ENCODE assay signal across 7 cellular contexts in genomic region chr3:52022323-52023100, GRCh38. TPM values are rescaled to one million over a fixed set of nuclear protein-coding genes. Genes with fewer than 3 reads are reported as not detected.
DNase-seq lines count a peak whose midpoint lies in the region; ATAC-seq and TF ChIP-seq lines count a peak whose summit lies in the region.
"Had no signal": no experiment of that assay in that cellular context is flagged by ENCODE, and none has a peak within 500 bp of the region (broad histone marks: within the 10 kb centered on the region; RNA-seq: fewer than 3 reads in every experiment).

No MANE protein-coding gene starts in this region.

- H3K27me3 Mint-ChIP-seq in activated B cell treated with CpG ODN at 0.5 μM for 24 hours: no peaks in the 10 kb centered on the region
- no peaks in the 10 kb centered on the region for H3K27me3 Mint-ChIP-seq in activated T-cell treated with anti-CD3 and anti-CD28 coated beads, Interleukin-2, amount 50 U/mL, for 24 hours

- H3K9me3 Mint-ChIP-seq in activated B cell treated with CpG ODN at 0.5 μM for 24 hours: no peaks in the 10 kb centered on the region
- no peaks in the 10 kb centered on the region for H3K9me3 Mint-ChIP-seq in activated T-cell treated with anti-CD3 and anti-CD28 coated beads, Interleukin-2, amount 50 U/mL, for 24 hours
- H3K9me3 Mint-ChIP-seq: immature natural killer cell had no signal

- H3K4me3 Mint-ChIP-seq in activated B cell treated with CpG ODN at 0.5 μM for 24 hours: no peak overlapping the region
- no peak overlapping the region for H3K4me3 Mint-ChIP-seq in activated T-cell treated with anti-CD3 and anti-CD28 coated beads, Interleukin-2, amount 50 U/mL, for 24 hours
- H3K4me3 Mint-ChIP-seq: immature natural killer cell had no signal

- POLR2A ChIA-PET in activated B cell treated with CpG ODN at 0.5 μM for 24 hours (lab: Charles Lee): no interaction called here

- CTCF ChIA-PET in activated B cell treated with CpG ODN at 0.5 μM for 24 hours (lab: Charles Lee): no interaction called here

- DNase-seq in EH (ENCODE audit: low read depth) (peak; percentile 75), activated B cell treated with CpG ODN at 0.5 μM for 24 hours (no peak), middle frontal gyrus (ENCODE audit: extremely low spot score, low spot score) (peak; percentile 37), sciatic nerve (ENCODE audit: low spot score) (no peak), mesenteric fat pad (ENCODE audit: low spot score) (no peak)
- DNase-seq in activated T-cell treated with anti-CD3 and anti-CD28 coated beads, Interleukin-2, amount 50 U/mL, for 24 hours: no peak
- DNase-seq: immature natural killer cell had no signal

- ATAC-seq in activated B cell treated with CpG ODN at 0.5 μM for 24 hours (ENCODE audit: low read depth): no peak
- ATAC-seq in sciatic nerve: no peak

- intact Hi-C loops in activated B cell treated with CpG ODN at 0.5 μM for 24 hours (cut with micrococcal nuclease): no loop called here
- intact Hi-C loops in sciatic nerve (cut with DNase I): no loop called here

- no peaks in the 10 kb centered on the region for H3K36me3 Mint-ChIP-seq in activated B cell treated with CpG ODN at 0.5 μM for 24 hours (ENCODE audit: low read depth)
- no peaks in the 10 kb centered on the region for H3K36me3 Mint-ChIP-seq in activated T-cell treated with anti-CD3 and anti-CD28 coated beads, Interleukin-2, amount 50 U/mL, for 24 hours (ENCODE audit: low read depth)
- H3K36me3 Mint-ChIP-seq: immature natural killer cell had no signal

- H3K27ac Mint-ChIP-seq in activated B cell treated with CpG ODN at 0.5 μM for 24 hours: peak overlapping the region; percentile 18
- no peak overlapping the region for H3K27ac Mint-ChIP-seq in activated T-cell treated with anti-CD3 and anti-CD28 coated beads, Interleukin-2, amount 50 U/mL, for 24 hours

- peaks cover 23% of the 10 kb centered on the region for H3K4me1 Mint-ChIP-seq in activated B cell treated with CpG ODN at 0.5 μM for 24 hours
- no peaks in the 10 kb centered on the region for H3K4me1 Mint-ChIP-seq in activated T-cell treated with anti-CD3 and anti-CD28 coated beads, Interleukin-2, amount 50 U/mL, for 24 hours (ENCODE audit: low read depth)

- TF ChIP-seq CTCF in activated B cell treated with CpG ODN at 0.5 μM for 24 hours (IDR thresholded peaks at IDR 0.05): no peak

RNA-seq across cellular contexts. Expression of gene RPL29, which starts 26.8 kb away (rescaled TPM):
- total RNA-seq in activated B cell treated with CpG ODN at 0.5 μM for 24 hours (1,884 and 2,140 TPM in 2 replicates), sciatic nerve (753 TPM), mesenteric fat pad (948 TPM)

RNA-seq across cellular contexts. Expression of gene DUSP7, which starts 33.9 kb away (rescaled TPM):
- total RNA-seq in activated B cell treated with CpG ODN at 0.5 μM for 24 hours (3.7 and 4.3 TPM in 2 replicates), sciatic nerve (22.1 TPM), mesenteric fat pad (17.2 TPM)

RNA-seq across cellular contexts. Expression of gene ACY1, which starts 39.2 kb away (rescaled TPM):
- total RNA-seq in activated B cell treated with CpG ODN at 0.5 μM for 24 hours (24.9 and 26.7 TPM in 2 replicates), sciatic nerve (21.9 TPM), mesenteric fat pad (35.1 TPM)

RNA-seq across cellular contexts. Expression of gene ABHD14A, which starts 47.6 kb away (rescaled TPM):
- total RNA-seq in activated B cell treated with CpG ODN at 0.5 μM for 24 hours: 5.1 and 5.2 TPM in 2 replicates
- 15.9 TPM for total RNA-seq in sciatic nerve
- total RNA-seq in mesenteric fat pad: 17.7 TPM

RNA-seq across cellular contexts. Expression of gene ABHD14B, which starts 48.7 kb away (rescaled TPM):
- 51.6 and 55.6 TPM in 2 replicates for total RNA-seq in activated B cell treated with CpG ODN at 0.5 μM for 24 hours
- 42.3 TPM for total RNA-seq in sciatic nerve
- 59.5 TPM for total RNA-seq in mesenteric fat pad

Comparison
In these comparisons a context has a peak if more than half of its experiments do, and no peak if none do; other contexts are left out.
1. DNase-seq: peak in EH (single experiment) and middle frontal gyrus (single experiment); none in activated B cell treated with CpG ODN at 0.5 μM for 24 hours (single experiment), activated T-cell treated with anti-CD3 and anti-CD28 coated beads, Interleukin-2, amount 50 U/mL, for 24 hours (single experiment), sciatic nerve (single experiment) and mesenteric fat pad (single experiment).